Comparison of ENCODE assay signal across 9 cellular contexts in the genomic region with DNA sequence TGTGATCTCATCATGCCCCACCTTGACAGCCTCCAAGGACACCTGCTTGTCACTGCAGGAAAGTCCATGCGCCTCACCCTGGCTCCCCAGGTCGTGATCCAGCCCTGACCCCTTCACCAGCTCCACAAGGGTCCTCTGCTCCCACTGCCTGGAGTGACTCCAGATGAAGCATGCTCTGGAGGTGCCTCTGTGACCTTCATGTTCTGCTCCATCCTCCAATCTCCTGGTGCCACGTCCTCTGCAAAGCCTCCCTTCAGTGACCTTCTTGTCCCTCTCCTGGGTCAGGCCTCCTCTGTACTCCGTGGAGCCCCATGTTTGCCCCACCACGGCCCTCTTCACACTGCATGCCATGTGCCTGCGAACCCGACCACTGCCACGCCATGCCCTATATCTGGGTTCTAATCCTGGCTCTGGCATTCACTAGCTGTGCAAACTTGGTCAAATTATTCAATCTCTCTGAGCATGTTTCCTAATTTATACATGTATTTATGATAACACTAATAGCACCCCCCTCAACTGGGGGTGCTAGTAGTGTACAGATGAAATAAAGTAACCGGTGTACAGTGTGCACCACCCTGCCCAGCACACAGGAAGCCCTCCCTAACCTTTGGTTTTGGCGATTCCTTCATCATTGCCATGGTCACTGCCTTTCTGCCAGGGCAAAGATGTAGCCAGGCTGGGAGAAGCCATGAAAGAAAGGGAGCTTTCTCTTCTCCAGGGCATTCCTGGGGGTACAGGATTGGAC.
A peak's percentile ranks its signal among the peaks of the same experiment; 100 is the strongest.
DNase-seq lines count a peak whose midpoint lies in the region; ATAC-seq, FAIRE-seq and TF ChIP-seq lines count a peak whose summit lies in the region.
"Had no signal": no experiment of that assay in that cellular context is flagged by ENCODE, and none has a peak within 500 bp of the region (broad histone marks: within the 10 kb centered on the region; RNA-seq: fewer than 3 reads in every experiment).

No MANE protein-coding gene starts in this region.

- no peak for TF ChIP-seq CTCF in kidney (IDR thresholded peaks at IDR 0.05; ENCODE audit: borderline replicate concordance, extremely low read depth, insufficient read depth)

- no peak for DNase-seq in activated T-cell treated with anti-CD3 and anti-CD28 coated beads, Interleukin-2, amount 50 U/mL, for 24 hours
- DNase-seq in activated T-cell treated with anti-CD3 and anti-CD28 coated beads for 4 hours = no peak
- DNase-seq in effector memory CD8-positive, alpha-beta T cell = no peak
- no peak for DNase-seq in kidney
- no peak for DNase-seq in NCI-H1930 (lab: John Stamatoyannopoulos, UW)

- H3K9ac ChIP-seq in subcutaneous abdominal adipose tissue (ENCODE audit: low read length in 5 of 5) = no peak overlapping the region
- no peak overlapping the region for H3K9ac ChIP-seq in kidney (ENCODE audit: low read length in 2 of 2)

- intact Hi-C loops in kidney (cut with DNase I) = no loop called here

- H3K27ac Mint-ChIP-seq in activated T-cell treated with anti-CD3 and anti-CD28 coated beads, Interleukin-2, amount 50 U/mL, for 24 hours = peak overlapping the region; percentile 91
- peak overlapping the region; percentile 47 to 52 for H3K27ac Mint-ChIP-seq in effector memory CD8-positive, alpha-beta T cell

- no peak for FAIRE-seq in kidney (lab: Jason Lieb, UNC)

- peaks cover 33% of the 10 kb centered on the region for H3K4me1 Mint-ChIP-seq in activated T-cell treated with anti-CD3 and anti-CD28 coated beads, Interleukin-2, amount 50 U/mL, for 24 hours (ENCODE audit: low read depth)
- peaks cover 9 to 27% of the 10 kb centered on the region in 2 donors for H3K4me1 Mint-ChIP-seq in effector memory CD8-positive, alpha-beta T cell (ENCODE audit: low read depth in 2 of 2)

- peak overlapping the region; percentile 30 for H3K4me3 Mint-ChIP-seq in activated T-cell treated with anti-CD3 and anti-CD28 coated beads, Interleukin-2, amount 50 U/mL, for 24 hours
- H3K4me3 Mint-ChIP-seq in effector memory CD8-positive, alpha-beta T cell = peak overlapping the region; percentile 63 to 66
- H3K4me3 Mint-ChIP-seq: neural crest cell had no signal

- H3K4me1 ChIP-seq in subcutaneous abdominal adipose tissue (ENCODE audit: control insufficient read depth in 5 of 5, insufficient read depth in 5 of 5, low read length in 5 of 5) (peaks cover 0 to 9% (median 7%) of the 10 kb centered on the region in 5 donors), kidney (ENCODE audit: control insufficient read depth in 1 of 2, insufficient read depth in 1 of 2, low read depth in 1 of 2, low read length in 2 of 2) (no peaks in the 10 kb centered on the region)

- no peaks in the 10 kb centered on the region for H3K27me3 ChIP-seq in subcutaneous abdominal adipose tissue (ENCODE audit: control insufficient read depth in 5 of 5, insufficient read depth in 4 of 5, low read length in 5 of 5)

- peaks cover 2% of the 10 kb centered on the region for H3K9me3 Mint-ChIP-seq in activated T-cell treated with anti-CD3 and anti-CD28 coated beads, Interleukin-2, amount 50 U/mL, for 24 hours
- H3K9me3 Mint-ChIP-seq in effector memory CD8-positive, alpha-beta T cell = no peaks in the 10 kb centered on the region

- ATAC-seq in HG03175 (IDR thresholded peaks at IDR 0.05; ENCODE audit: unreplicated experiment) (peak; percentile 24), GM18519 (IDR thresholded peaks at IDR 0.05; ENCODE audit: low FRiP score, unreplicated experiment) (no peak)
- ATAC-seq in effector memory CD8-positive, alpha-beta T cell (replicated peaks) = peak; percentile 63

- H3K4me3 ChIP-seq in subcutaneous abdominal adipose tissue (ENCODE audit: low read depth in 1 of 5, low read length in 5 of 5) (peak overlapping the region in 4 of 5 donors; percentile 10 to 47 (median 16)), kidney (ENCODE audit: low read length in 2 of 2) (peak overlapping the region in 1 of 2 donors; percentile 6)

- H3K36me3 ChIP-seq in subcutaneous abdominal adipose tissue (ENCODE audit: control insufficient read depth in 5 of 5, insufficient read depth in 5 of 5, low read length in 5 of 5) = peaks cover 0 to 6% (median 5%) of the 10 kb centered on the region in 5 donors
- H3K36me3 ChIP-seq in kidney (ENCODE audit: control insufficient read depth in 1 of 2, insufficient read depth in 2 of 2, low read length in 2 of 2) = no peaks in the 10 kb centered on the region

- H3K36me3 Mint-ChIP-seq in activated T-cell treated with anti-CD3 and anti-CD28 coated beads, Interleukin-2, amount 50 U/mL, for 24 hours (ENCODE audit: low read depth) = peaks cover 22% of the 10 kb centered on the region
- peaks cover 11% of the 10 kb centered on the region for H3K36me3 Mint-ChIP-seq in effector memory CD8-positive, alpha-beta T cell (ENCODE audit: insufficient read depth)

- no peaks in the 10 kb centered on the region for H3K27me3 Mint-ChIP-seq in activated T-cell treated with anti-CD3 and anti-CD28 coated beads, Interleukin-2, amount 50 U/mL, for 24 hours
- peaks cover 0 to 12% of the 10 kb centered on the region in 2 donors for H3K27me3 Mint-ChIP-seq in effector memory CD8-positive, alpha-beta T cell

- no peak overlapping the region for H3K27ac ChIP-seq in subcutaneous abdominal adipose tissue (ENCODE audit: low read depth, low read length)
- no peak overlapping the region for H3K27ac ChIP-seq in kidney (ENCODE audit: low read depth in 2 of 2, low read length in 2 of 2)

- H3K9me3 ChIP-seq in subcutaneous abdominal adipose tissue (ENCODE audit: control insufficient read depth in 5 of 5, low read length in 5 of 5) (peaks cover 0 to 6% (median 0%) of the 10 kb centered on the region in 5 donors), kidney (ENCODE audit: control insufficient read depth in 1 of 2, low read length in 2 of 2) (peaks cover 0 to 10% of the 10 kb centered on the region in 2 donors)
